ENCODE assay signal across 17 cellular contexts in the genomic region with DNA sequence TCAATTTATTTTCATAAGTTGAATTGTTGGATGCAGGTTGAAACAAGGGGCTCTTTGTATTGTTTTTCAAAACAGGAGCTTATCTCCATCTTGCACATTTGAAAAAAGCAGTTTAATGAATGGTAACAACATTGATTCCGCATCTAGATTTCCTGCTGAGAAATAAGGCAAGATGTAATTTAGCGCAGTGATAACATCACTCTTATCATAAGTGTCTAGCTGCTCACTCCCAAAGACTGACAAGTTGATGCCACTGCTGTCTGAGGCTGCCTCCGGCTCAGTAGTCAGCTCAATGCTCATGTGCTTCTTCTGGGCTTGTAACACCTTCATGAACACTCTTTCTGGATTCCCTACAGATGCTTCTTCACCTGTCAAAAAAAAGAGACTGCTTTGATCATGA.
DNase-seq lines count a peak whose midpoint lies in the region; ATAC-seq, FAIRE-seq and TF ChIP-seq lines count a peak whose summit lies in the region.
"Had no signal": no experiment of that assay in that cellular context is flagged by ENCODE, and none has a peak within 500 bp of the region (broad histone marks: within the 10 kb centered on the region; RNA-seq: fewer than 3 reads in every experiment).

No MANE protein-coding gene starts in this region.

- H3K27ac Mint-ChIP-seq in activated T-helper 2 cell treated with anti-CD3 and anti-CD28 coated beads, Interferon-gamma antibody, Interleukin-2, Interleukin-4, amounts not matched to agents 10 μg/mL and 5 μg/mL and 100 μg/mL, durations not matched to agents 14 hours and 24 hours and 36 hours, result no peak overlapping the region
- H3K27ac Mint-ChIP-seq: H9 had no signal

- no peak overlapping the region for H3K4me3 Mint-ChIP-seq in activated T-helper 2 cell treated with anti-CD3 and anti-CD28 coated beads, Interferon-gamma antibody, Interleukin-2, Interleukin-4, amounts not matched to agents 10 μg/mL and 5 μg/mL and 100 μg/mL, durations not matched to agents 14 hours and 24 hours and 36 hours (ENCODE audit: low read depth)
- H3K4me3 Mint-ChIP-seq: CD4-positive, alpha-beta memory T cell; H9 had no signal

- peaks cover 37% of the 10 kb centered on the region for H3K36me3 Mint-ChIP-seq in activated T-helper 2 cell treated with anti-CD3 and anti-CD28 coated beads, Interferon-gamma antibody, Interleukin-2, Interleukin-4, amounts not matched to agents 10 μg/mL and 5 μg/mL and 100 μg/mL, durations not matched to agents 14 hours and 24 hours and 36 hours (ENCODE audit: low read depth)

- no peak for DNase-seq in SK-N-SH
- DNase-seq in HTR-8/SVneo (ENCODE audit: insufficient read length, low spot score), result no peak
- no peak for DNase-seq in PC-3
- peak; percentile 2 for DNase-seq in endothelial cell of umbilical vein (ENCODE audit: low read depth, low spot score)
- no peak for DNase-seq in stimulated activated naive CD8-positive, alpha-beta T cell treated with anti-CD3 and anti-CD28 coated beads, Interleukin-15, Interleukin-2, amounts not matched to agents 100 U/mL and 50 U/mL, for 24 hours
- DNase-seq in activated T-helper 2 cell treated with anti-CD3 and anti-CD28 coated beads, Interferon-gamma antibody, Interleukin-2, Interleukin-4, amounts not matched to agents 10 μg/mL and 5 μg/mL and 100 μg/mL, durations not matched to agents 14 hours and 24 hours and 36 hours (ENCODE audit: low spot score), result no peak
- DNase-seq in hypothalamus (lab: John Stamatoyannopoulos, UW), result no peak
- DNase-seq: AML-193; CD4-positive, alpha-beta memory T cell; H9; KBM-7 had no signal

- BruUV-seq in PC-3 (replicated peaks; lab: Mats Ljungman, UMichigan), result TSS peak; percentile 3
- no TSS peak for BruUV-seq in endothelial cell of umbilical vein (replicated peaks; lab: Mats Ljungman, UMichigan)

- H3K79me2 ChIP-seq in SK-N-SH (ENCODE audit: insufficient read depth), result no peaks in the 10 kb centered on the region
- H3K79me2 ChIP-seq in PC-3 (ENCODE audit: low read length), result no peaks in the 10 kb centered on the region
- H3K79me2 ChIP-seq in endothelial cell of umbilical vein (ENCODE audit: control insufficient read depth, insufficient read depth, low read length), result no peaks in the 10 kb centered on the region

- H3K9me3 Mint-ChIP-seq in activated T-helper 2 cell treated with anti-CD3 and anti-CD28 coated beads, Interferon-gamma antibody, Interleukin-2, Interleukin-4, amounts not matched to agents 10 μg/mL and 5 μg/mL and 100 μg/mL, durations not matched to agents 14 hours and 24 hours and 36 hours, result no peaks in the 10 kb centered on the region

- POLR2A ChIA-PET in SK-N-SH (lab: Yijun Ruan, JAX) (no interaction called here), PC-3 (lab: Charles Lee; ENCODE audit: unreplicated experiment) (no interaction called here), endothelial cell of umbilical vein (lab: Charles Lee) (no interaction called here)

- H3K4me1 Mint-ChIP-seq in activated T-helper 2 cell treated with anti-CD3 and anti-CD28 coated beads, Interferon-gamma antibody, Interleukin-2, Interleukin-4, amounts not matched to agents 10 μg/mL and 5 μg/mL and 100 μg/mL, durations not matched to agents 14 hours and 24 hours and 36 hours (ENCODE audit: low read depth), result peaks cover 22% of the 10 kb centered on the region

- no peak for TF ChIP-seq EP300 in SK-N-SH (IDR thresholded peaks at IDR 0.05; ENCODE audit: borderline replicate concordance in 1 of 2, low read depth in 1 of 2, low read length in 1 of 2)

- TF ChIP-seq RAD21 in SK-N-SH (IDR thresholded peaks at IDR 0.05; ENCODE audit: low read length), result no peak

- H3K27me3 ChIP-seq in SK-N-SH (ENCODE audit: insufficient read depth), result no peaks in the 10 kb centered on the region
- no peaks in the 10 kb centered on the region for H3K27me3 ChIP-seq in PC-3 (ENCODE audit: low read length)
- H3K27me3 ChIP-seq in endothelial cell of umbilical vein (ENCODE audit: control insufficient read depth in 2 of 2, insufficient read depth in 2 of 2, low read length in 2 of 2), result no peaks in the 10 kb centered on the region

- no peak for TF ChIP-seq POLR2A in endothelial cell of umbilical vein (IDR thresholded peaks at IDR 0.05; ENCODE audit: low read depth, low read length)

- H3K4me3 ChIP-seq in SK-N-SH (ENCODE audit: low read depth in 2 of 2, low read length in 1 of 2), result no peak overlapping the region
- no peak overlapping the region for H3K4me3 ChIP-seq in PC-3 (ENCODE audit: low read length)
- no peak overlapping the region for H3K4me3 ChIP-seq in endothelial cell of umbilical vein (replicated peaks in 1 of 3; ENCODE audit: insufficient read depth in 1 of 3, low read depth in 1 of 3, low read length in 3 of 3)

- H3K9me1 ChIP-seq in endothelial cell of umbilical vein (replicated peaks; ENCODE audit: control insufficient read depth, extremely low read depth, insufficient read depth, low read length), result no peaks in the 10 kb centered on the region

- no peaks in the 10 kb centered on the region for H4K20me1 ChIP-seq in SK-N-SH (ENCODE audit: insufficient read depth)
- no peaks in the 10 kb centered on the region for H4K20me1 ChIP-seq in PC-3 (ENCODE audit: low read length)
- no peaks in the 10 kb centered on the region for H4K20me1 ChIP-seq in endothelial cell of umbilical vein (replicated peaks; ENCODE audit: control insufficient read depth, extremely low read depth, insufficient read depth, low read length)

- H3K4me1 ChIP-seq in SK-N-SH (ENCODE audit: control insufficient read depth in 1 of 2, insufficient read depth in 2 of 2, low read depth in 1 of 2, low read length in 1 of 2) (peaks cover 0 to 11% of the 10 kb centered on the region in 2 experiments; a peak in 1 of 4 replicates), PC-3 (ENCODE audit: insufficient read depth, low read length) (no peaks in the 10 kb centered on the region), endothelial cell of umbilical vein (ENCODE audit: control insufficient read depth, extremely low read depth, insufficient read depth, low read length) (no peaks in the 10 kb centered on the region)

- H2AFZ ChIP-seq in SK-N-SH (ENCODE audit: low read depth), result no peak overlapping the region
- H2AFZ ChIP-seq in PC-3 (ENCODE audit: low read length), result no peak overlapping the region
- no peak overlapping the region for H2AFZ ChIP-seq in endothelial cell of umbilical vein (ENCODE audit: low read depth, low read length)

- no peaks in the 10 kb centered on the region for H3K9me2 ChIP-seq in SK-N-SH
- no peaks in the 10 kb centered on the region for H3K9me2 ChIP-seq in PC-3 (replicated peaks; ENCODE audit: low read length)

- H3F3A ChIP-seq in SK-N-SH (replicated peaks; ENCODE audit: insufficient read depth) (no peaks in the 10 kb centered on the region), PC-3 (ENCODE audit: low read length, unreplicated experiment) (no peaks in the 10 kb centered on the region)

- peak; percentile 28 for FAIRE-seq in HTR-8/SVneo (lab: Jason Lieb, UNC)
- FAIRE-seq in endothelial cell of umbilical vein (lab: Jason Lieb, UNC), result no peak
- FAIRE-seq: G401.6, GM12891, GM19239, H1 had no signal

- H3K27ac ChIP-seq in SK-N-SH (ENCODE audit: low read depth in 2 of 2, low read length in 1 of 2), result no peak overlapping the region
- no peak overlapping the region for H3K27ac ChIP-seq in PC-3 (ENCODE audit: low read length)
- H3K27ac ChIP-seq in endothelial cell of umbilical vein (ENCODE audit: insufficient read depth, low read depth, low read length), result no peak overlapping the region
- H3K27ac ChIP-seq: C4-2B had no signal

- no peaks in the 10 kb centered on the region for H3K27me3 Mint-ChIP-seq in activated T-helper 2 cell treated with anti-CD3 and anti-CD28 coated beads, Interferon-gamma antibody, Interleukin-2, Interleukin-4, amounts not matched to agents 10 μg/mL and 5 μg/mL and 100 μg/mL, durations not matched to agents 14 hours and 24 hours and 36 hours (ENCODE audit: low read depth)
- H3K27me3 Mint-ChIP-seq: CD4-positive, alpha-beta memory T cell had no signal

- ATAC-seq in SK-N-SH treated with all-trans-retinoic acid at 6 μM for 48 hours (no peak), PC-3 (no peak)
- ATAC-seq in stimulated activated naive CD8-positive, alpha-beta T cell treated with anti-CD3 and anti-CD28 coated beads, Interleukin-15, Interleukin-2, amounts not matched to agents 100 U/mL and 50 U/mL, for 24 hours, result no peak

- H3K4me2 ChIP-seq in SK-N-SH, result no peak overlapping the region
- H3K4me2 ChIP-seq in PC-3 (ENCODE audit: low read length), result no peak overlapping the region
- no peak overlapping the region for H3K4me2 ChIP-seq in endothelial cell of umbilical vein (ENCODE audit: insufficient read depth, low read length)

- H3K9me3 ChIP-seq in SK-N-SH, result no peaks in the 10 kb centered on the region
- H3K9me3 ChIP-seq in PC-3 (ENCODE audit: low read length), result no peaks in the 10 kb centered on the region
- no peaks in the 10 kb centered on the region for H3K9me3 ChIP-seq in endothelial cell of umbilical vein (replicated peaks; ENCODE audit: control insufficient read depth, insufficient read depth, low read length)

- TF ChIP-seq CTCF in SK-N-SH (IDR thresholded peaks at IDR 0.05) (no peak), PC-3 (conservative IDR thresholded peaks at IDR 0.05; ENCODE audit: low read depth, low read length) (no peak), endothelial cell of umbilical vein (IDR thresholded peaks at IDR 0.05; ENCODE audit: extremely low read depth in 1 of 2, insufficient read depth in 1 of 2, low read depth in 1 of 2, low read length in 2 of 2) (no peak)

- no peak overlapping the region for H3K9ac ChIP-seq in SK-N-SH
- H3K9ac ChIP-seq in PC-3 (ENCODE audit: low read length), result no peak overlapping the region
- no peak overlapping the region for H3K9ac ChIP-seq in endothelial cell of umbilical vein (replicated peaks; ENCODE audit: extremely low read depth, insufficient read depth, low read length)

- intact Hi-C loops in PC-3 (cut with micrococcal nuclease) (no loop called here), endothelial cell of umbilical vein (cut with micrococcal nuclease) (no loop called here)
- intact Hi-C loops in activated T-helper 2 cell treated with anti-CD3 and anti-CD28 coated beads, Interferon-gamma antibody, Interleukin-2, Interleukin-4, amounts not matched to agents 10 μg/mL and 5 μg/mL and 100 μg/mL, durations not matched to agents 14 hours and 24 hours and 36 hours (cut with micrococcal nuclease), result no loop called here

- 98% methylated on average over 3 of the region's 3 CpGs for WGBS in SK-N-SH (ENCODE audit: low lambda C conversion rate)

- dilution Hi-C loops in endothelial cell of umbilical vein (cut with MboI; ENCODE audit: extremely low pct_ligation_motif_present, low sequenced_read_pairs), result no loop called here

- CTCF ChIA-PET in SK-N-SH (lab: Yijun Ruan, JAX) (interaction anchor here (0.8 to 1.6 kb wide), 2 partner anchors 10 to 22 kb away, joined by 3 to 4 read pairs; no protein-coding TSS in a partner anchor), PC-3 (lab: Charles Lee) (no interaction called here), endothelial cell of umbilical vein (lab: Charles Lee) (no interaction called here)

- H3K36me3 ChIP-seq in SK-N-SH (replicated peaks in 1 of 2; ENCODE audit: control insufficient read depth in 1 of 2, insufficient read depth in 2 of 2, low read length in 1 of 2), result peaks cover 21 to 32% of the 10 kb centered on the region in 2 experiments
- H3K36me3 ChIP-seq in PC-3 (ENCODE audit: low read depth, low read length), result peaks cover 2% of the 10 kb centered on the region
- peaks cover 3 to 7% of the 10 kb centered on the region in 2 experiments for H3K36me3 ChIP-seq in endothelial cell of umbilical vein (ENCODE audit: control insufficient read depth in 2 of 2, extremely low read depth in 1 of 2, insufficient read depth in 2 of 2, low read length in 2 of 2)
